8 cellular contexts compared by ENCODE assay signal in genomic region chr2:205684871-205685313, GRCh38. TPM values are rescaled to one million over a fixed set of nuclear protein-coding genes. Genes with fewer than 3 reads are reported as not detected.
DNase-seq lines count a peak whose midpoint lies in the region; ATAC-seq and TF ChIP-seq lines count a peak whose summit lies in the region.

No MANE protein-coding gene starts in this region.

- intact Hi-C loops in left cardiac atrium (cut with DNase I), result loop anchor here in 1 of 2 donors (10.0 kb wide), 1 partner anchor 1420 kb away; no protein-coding TSS in a partner anchor

- TF ChIP-seq CTCF in WI38 (IDR thresholded peaks at IDR 0.05; ENCODE audit: low read depth, low read length), result no peak

- peak; percentile 80 for DNase-seq in H7
- peak; percentile 39 for DNase-seq in left cardiac atrium
- peak; percentile 82 for DNase-seq in retina

- H3K27me3 ChIP-seq in H7 (ENCODE audit: control insufficient read depth, insufficient read depth, low read length), result peaks cover 32% of the 10 kb centered on the region; the same call in 1 of the 2 replicates

- no peaks in the 10 kb centered on the region for H3K36me3 ChIP-seq in H7 (replicated peaks; ENCODE audit: control insufficient read depth, insufficient read depth, low read length)

- H3K4me3 ChIP-seq in H7 (ENCODE audit: insufficient read depth, low read depth, low read length) (peak overlapping the region; percentile 81), WI38 (ENCODE audit: low read depth, low read length) (peak overlapping the region; percentile 83)

- peak in 1 of 2 donors; percentile 3 for ATAC-seq in left cardiac atrium
- ATAC-seq in HG03196 (IDR thresholded peaks at IDR 0.05; ENCODE audit: unreplicated experiment), result no peak
- ATAC-seq in HG02973 (IDR thresholded peaks at IDR 0.05; ENCODE audit: unreplicated experiment), result no peak
- ATAC-seq in HG02763 (IDR thresholded peaks at IDR 0.05; ENCODE audit: unreplicated experiment), result no peak
- ATAC-seq in GM21717 (IDR thresholded peaks at IDR 0.05; ENCODE audit: unreplicated experiment), result no peak

RNA-seq across cellular contexts. Expression of gene NRP2, which starts 2.6 kb away (rescaled TPM):
- 89.1 and 92.4 TPM in 2 replicates for total RNA-seq in H7 (2014; rRNA removed; shearing (Covaris generic))
- total RNA-seq in left cardiac atrium, result 10 to 100 TPM; 16.3 to 16.6 TPM
